Comparison of ENCODE assay signal across 10 cellular contexts in genomic region chr18:29164020-29164706, GRCh38.
DNase-seq lines count a peak whose midpoint lies in the region; FAIRE-seq and TF ChIP-seq lines count a peak whose summit lies in the region.
"Had no signal": no experiment of that assay in that cellular context is flagged by ENCODE, and none has a peak within 500 bp of the region (broad histone marks: within the 10 kb centered on the region; RNA-seq: fewer than 3 reads in every experiment).

No MANE protein-coding gene starts in this region.

- H3K4me1 ChIP-seq in astrocyte (ENCODE audit: insufficient read depth, low read length) (peaks cover 24% of the 10 kb centered on the region), tibial artery (peaks cover 0 to 31% (median 4%) of the 10 kb centered on the region in 4 donors)

- H4K20me1 ChIP-seq in astrocyte (ENCODE audit: insufficient read depth, low read length): no peaks in the 10 kb centered on the region

- peak overlapping the region; percentile 96 for H3K27ac Mint-ChIP-seq in astrocyte (ENCODE audit: unreplicated experiment)
- H3K27ac Mint-ChIP-seq: memory B cell had no signal

- H3K27ac ChIP-seq in astrocyte (ENCODE audit: low read depth, low read length): peak overlapping the region; percentile 98
- H3K27ac ChIP-seq in tibial artery: peak overlapping the region; percentile 27 to 47
- H3K27ac ChIP-seq: HL-60 had no signal

- peaks cover 34% of the 10 kb centered on the region for H3K4me1 Mint-ChIP-seq in astrocyte (ENCODE audit: low read depth, unreplicated experiment)
- H3K4me1 Mint-ChIP-seq: memory B cell had no signal

- no peaks in the 10 kb centered on the region for H3K27me3 Mint-ChIP-seq in astrocyte (ENCODE audit: low read depth, unreplicated experiment)
- H3K27me3 Mint-ChIP-seq: memory B cell had no signal

- no peaks in the 10 kb centered on the region for H3K79me2 ChIP-seq in astrocyte (ENCODE audit: insufficient read depth, low read length)

- H3K36me3 Mint-ChIP-seq in astrocyte (ENCODE audit: low read depth, unreplicated experiment): no peaks in the 10 kb centered on the region
- H3K36me3 Mint-ChIP-seq: memory B cell had no signal

- H3K27me3 ChIP-seq in astrocyte (ENCODE audit: insufficient read depth, low read length): no peaks in the 10 kb centered on the region
- no peaks in the 10 kb centered on the region for H3K27me3 ChIP-seq in tibial artery

- H3K4me3 Mint-ChIP-seq in astrocyte (ENCODE audit: unreplicated experiment): no peak overlapping the region
- H3K4me3 Mint-ChIP-seq: memory B cell had no signal

- H3K36me3 ChIP-seq in astrocyte (ENCODE audit: insufficient read depth, low read length) (no peaks in the 10 kb centered on the region), tibial artery (no peaks in the 10 kb centered on the region)

- H2AFZ ChIP-seq in astrocyte (ENCODE audit: low read depth, low read length): no peak overlapping the region

- intact Hi-C loops in tibial artery (cut with DNase I; ENCODE audit: low total_unique reads): no loop called here

- DNase-seq in HPDE6-E6E7 (ENCODE audit: extremely low spot score) (peak; percentile 31), astrocyte (ENCODE audit: low read depth) (peak; percentile 95), hepatic stellate cell (ENCODE audit: low spot score) (peak; percentile 53), tibial artery (no peak), HK-2 (ENCODE audit: unreplicated experiment) (no peak), NCI-H1105 treated with DMSO at 0.1 percent for 48 hours (lab: John Stamatoyannopoulos, UW) (no peak), cerebellar cortex (ENCODE audit: low spot score) (no peak)

- TF ChIP-seq CTCF in astrocyte (IDR thresholded peaks at IDR 0.05; ENCODE audit: insufficient read depth, low read depth, low read length) (no peak), tibial artery (IDR thresholded peaks at IDR 0.05) (no peak)

- peak; percentile 99 for FAIRE-seq in astrocyte (lab: Jason Lieb, UNC)
- FAIRE-seq: GM12891 had no signal

- H3K4me2 ChIP-seq in astrocyte (ENCODE audit: low read length): peak overlapping the region; percentile 58

- H3K9ac ChIP-seq in astrocyte (ENCODE audit: low read length): peak overlapping the region; percentile 71

- H3K4me3 ChIP-seq in astrocyte (ENCODE audit: insufficient read depth, low read depth, low read length) (no peak overlapping the region), tibial artery (no peak overlapping the region)

- no peaks in the 10 kb centered on the region for H3K9me3 ChIP-seq in astrocyte (ENCODE audit: insufficient read depth, low read depth, low read length)
- no peaks in the 10 kb centered on the region for H3K9me3 ChIP-seq in tibial artery

- H3K9me3 Mint-ChIP-seq in astrocyte (ENCODE audit: unreplicated experiment): no peaks in the 10 kb centered on the region

Comparison
In these comparisons a context has a peak if more than half of its experiments do, and no peak if none do; other contexts are left out.
1. DNase-seq: peak in HPDE6-E6E7 (single experiment), astrocyte (single experiment) and hepatic stellate cell (single experiment); none in tibial artery (0 of 2), HK-2 (single experiment), NCI-H1105 treated with DMSO at 0.1 percent for 48 hours (single experiment) and cerebellar cortex (single experiment).